ENCODE assay signal across 8 cellular contexts in genomic region chr16:67030221-67030962, GRCh38. TPM values are rescaled to one million over a fixed set of nuclear protein-coding genes. Genes with fewer than 3 reads are reported as not detected.
A peak's percentile ranks its signal among the peaks of the same experiment; 100 is the strongest.
DNase-seq lines count a peak whose midpoint lies in the region; FAIRE-seq and TF ChIP-seq lines count a peak whose summit lies in the region.

No MANE protein-coding gene starts in this region.

- H3K4me1 ChIP-seq in endothelial cell of umbilical vein (ENCODE audit: control insufficient read depth, extremely low read depth, insufficient read depth, low read length), result peaks cover 35% of the 10 kb centered on the region

- peak overlapping the region; percentile 88 for H3K4me3 Mint-ChIP-seq in osteocyte (ENCODE audit: unreplicated experiment)

- peaks cover 7% of the 10 kb centered on the region for H3K36me3 Mint-ChIP-seq in osteocyte (ENCODE audit: unreplicated experiment)

- peak overlapping the region; percentile 94 for H3K4me2 ChIP-seq in endothelial cell of umbilical vein (ENCODE audit: insufficient read depth, low read length)

- in situ Hi-C loops in Caki2 (cut with HindIII; ENCODE audit: low pct_unique_long_range_greater_than_20kb, low sequenced_read_pairs), result no loop called here

- no peaks in the 10 kb centered on the region for H3K9me3 Mint-ChIP-seq in osteocyte (ENCODE audit: unreplicated experiment)

- H4K20me1 ChIP-seq in endothelial cell of umbilical vein (replicated peaks; ENCODE audit: control insufficient read depth, extremely low read depth, insufficient read depth, low read length), result peaks cover 12% of the 10 kb centered on the region

- no peak overlapping the region for H2AFZ ChIP-seq in endothelial cell of umbilical vein (ENCODE audit: low read depth, low read length)

- no peaks in the 10 kb centered on the region for H3K9me1 ChIP-seq in endothelial cell of umbilical vein (replicated peaks; ENCODE audit: control insufficient read depth, extremely low read depth, insufficient read depth, low read length)

- H3K27ac Mint-ChIP-seq in osteocyte (ENCODE audit: unreplicated experiment), result peak overlapping the region; percentile 95

- peak overlapping the region; percentile 79 to 94 (median 91) for H3K4me3 ChIP-seq in endothelial cell of umbilical vein (replicated peaks in 1 of 3; ENCODE audit: insufficient read depth in 1 of 3, low read depth in 1 of 3, low read length in 3 of 3)

- CTCF ChIA-PET in endothelial cell of umbilical vein (lab: Charles Lee), result interaction anchor here (0.7 to 3.7 kb wide), 7 partner anchors 13 to 254 kb away, joined by 3 to 19 read pairs (median 4); no protein-coding TSS in a partner anchor

- H3K27ac ChIP-seq in endothelial cell of umbilical vein (ENCODE audit: insufficient read depth, low read depth, low read length), result peak overlapping the region; percentile 92

- no peak for TF ChIP-seq POLR2A in endothelial cell of umbilical vein (IDR thresholded peaks at IDR 0.05; ENCODE audit: low read depth, low read length)

- H3K27me3 ChIP-seq in endothelial cell of umbilical vein (ENCODE audit: control insufficient read depth in 2 of 2, insufficient read depth in 2 of 2, low read length in 2 of 2), result no peaks in the 10 kb centered on the region

- DNase-seq in Caki2 (ENCODE audit: low read depth) (peak; percentile 6), OCI-M1 (lab: John Stamatoyannopoulos, UW) (peak; percentile 55), endothelial cell of umbilical vein (ENCODE audit: low read depth, low spot score) (no peak), osteocyte (ENCODE audit: extremely low spot score, unreplicated experiment) (no peak), NCI-H526 (lab: John Stamatoyannopoulos, UW) (no peak), NCI-H2081 (lab: John Stamatoyannopoulos, UW) (no peak), GOT3 (lab: John Stamatoyannopoulos, UW) (no peak), NCI-H510A (lab: John Stamatoyannopoulos, UW) (no peak)

- dilution Hi-C loops in endothelial cell of umbilical vein (cut with MboI; ENCODE audit: extremely low pct_ligation_motif_present, low sequenced_read_pairs), result no loop called here

- H3K9ac ChIP-seq in endothelial cell of umbilical vein (replicated peaks; ENCODE audit: extremely low read depth, insufficient read depth, low read length), result peak overlapping the region; percentile 98

- TF ChIP-seq CTCF in endothelial cell of umbilical vein (IDR thresholded peaks at IDR 0.05; ENCODE audit: extremely low read depth in 1 of 2, insufficient read depth in 1 of 2, low read depth in 1 of 2, low read length in 2 of 2) (no peak), osteocyte (IDR thresholded peaks at IDR 0.05) (no peak)

- H3K9me3 ChIP-seq in endothelial cell of umbilical vein (replicated peaks; ENCODE audit: control insufficient read depth, insufficient read depth, low read length), result no peaks in the 10 kb centered on the region

- TSS peak; percentile 13 for BruUV-seq in endothelial cell of umbilical vein (replicated peaks; lab: Mats Ljungman, UMichigan)

- peaks cover 37% of the 10 kb centered on the region for H3K4me1 Mint-ChIP-seq in osteocyte (ENCODE audit: unreplicated experiment)

- POLR2A ChIA-PET in endothelial cell of umbilical vein (lab: Charles Lee), result interaction anchor here (0.7 kb wide), 1 partner anchor 11 kb away, joined by 3 read pairs; no protein-coding TSS in a partner anchor

- intact Hi-C loops in endothelial cell of umbilical vein (cut with micrococcal nuclease), result no loop called here

- peaks cover 0 to 8% of the 10 kb centered on the region in 2 experiments for H3K36me3 ChIP-seq in endothelial cell of umbilical vein (ENCODE audit: control insufficient read depth in 2 of 2, extremely low read depth in 1 of 2, insufficient read depth in 2 of 2, low read length in 2 of 2)

- FAIRE-seq in endothelial cell of umbilical vein (lab: Jason Lieb, UNC), result no peak

- H3K27me3 Mint-ChIP-seq in osteocyte (ENCODE audit: unreplicated experiment), result no peaks in the 10 kb centered on the region

- peaks cover 60% of the 10 kb centered on the region for H3K79me2 ChIP-seq in endothelial cell of umbilical vein (ENCODE audit: control insufficient read depth, insufficient read depth, low read length)

TF ChIP-seq in endothelial cell of umbilical vein, 7 proteins besides CTCF, POLR2A, EP300 and RAD21:
- TF ChIP-seq POLR2AphosphoS5 (IDR thresholded peaks at IDR 0.05; ENCODE audit: insufficient read depth, low read depth, low read length) (no peak), MYC (IDR thresholded peaks at IDR 0.05; ENCODE audit: low read depth, low read length) (no peak)

RNA-seq across cellular contexts. Expression of gene CBFB, which starts 1.4 kb away (rescaled TPM):
- 8.2 and 15.5 TPM in 2 replicates for total RNA-seq in Caki2 (2014; rRNA removed; shearing (Covaris generic); ENCODE audit: low replicate concordance)
- total RNA-seq in endothelial cell of umbilical vein (103 and 113 TPM in 2 replicates), osteocyte (75.2 and 88.3 TPM in 2 replicates)
- 22.0 and 27.8 TPM in 2 replicates for polyA plus RNA-seq in endothelial cell of umbilical vein
- polyA plus RNA-seq in endothelial cell of umbilical vein (2011; cell fraction: cytosol; rRNA removed), result 36.7 and 47.6 TPM in 2 replicates
- 26.1 and 52.4 TPM in 2 replicates for polyA plus RNA-seq in endothelial cell of umbilical vein (2011; cell fraction: nucleus; rRNA removed)
- polyA plus RNA-seq in endothelial cell of umbilical vein (2012), result 82.2 and 88.3 TPM in 2 replicates
- 46.7 and 53.5 TPM in 2 replicates for polyA minus RNA-seq in endothelial cell of umbilical vein
- polyA minus RNA-seq in endothelial cell of umbilical vein (2011; cell fraction: cytosol; rRNA and poly(A)+ RNA removed), result 62.0 TPM
- polyA minus RNA-seq in endothelial cell of umbilical vein (2011; cell fraction: nucleus; rRNA and poly(A)+ RNA removed), result 25.5 and 30.5 TPM in 2 replicates

RNA-seq across cellular contexts. Expression of gene CES4A, which starts 42.0 kb away (rescaled TPM):
- total RNA-seq in Caki2 (2014; rRNA removed; shearing (Covaris generic); ENCODE audit: low replicate concordance), result 0.07 and 0.29 TPM in 2 replicates
- total RNA-seq in endothelial cell of umbilical vein (3.9 and 5.4 TPM in 2 replicates), osteocyte (3.3 and 3.8 TPM in 2 replicates)
- polyA plus RNA-seq in endothelial cell of umbilical vein, result 13.3 and 16.4 TPM in 2 replicates
- polyA plus RNA-seq in endothelial cell of umbilical vein (2011; cell fraction: cytosol; rRNA removed), result 2.3 and 3.0 TPM in 2 replicates
- polyA plus RNA-seq in endothelial cell of umbilical vein (2011; cell fraction: nucleus; rRNA removed), result 62.6 and 78.1 TPM in 2 replicates
- polyA plus RNA-seq in endothelial cell of umbilical vein (2012), result 7.1 TPM in 2 replicates
- 5.7 and 10.8 TPM in 2 replicates for polyA minus RNA-seq in endothelial cell of umbilical vein
- polyA minus RNA-seq in endothelial cell of umbilical vein (2011; cell fraction: cytosol; rRNA and poly(A)+ RNA removed), result not detected
- 4.9 and 5.2 TPM in 2 replicates for polyA minus RNA-seq in endothelial cell of umbilical vein (2011; cell fraction: nucleus; rRNA and poly(A)+ RNA removed)

Comparison
In these comparisons a context has a peak if more than half of its experiments do, and no peak if none do; other contexts are left out.
1. DNase-seq: peak in Caki2 (single experiment) and OCI-M1 (single experiment); none in endothelial cell of umbilical vein (single experiment), osteocyte (single experiment), NCI-H526 (0 of 2), NCI-H2081 (0 of 2), GOT3 (single experiment) and NCI-H510A (single experiment).